Comparison of ENCODE assay signal across 20 cellular contexts in genomic region chr17:61659437-61659836, GRCh38.
DNase-seq lines count a peak whose midpoint lies in the region; FAIRE-seq and TF ChIP-seq lines count a peak whose summit lies in the region.
"Had no signal": no experiment of that assay in that cellular context is flagged by ENCODE, and none has a peak within 500 bp of the region (broad histone marks: within the 10 kb centered on the region; RNA-seq: fewer than 3 reads in every experiment).

No MANE protein-coding gene starts in this region.

- peak overlapping the region; percentile 91 for H2AFZ ChIP-seq in endothelial cell of umbilical vein (ENCODE audit: low read depth, low read length)
- H2AFZ ChIP-seq: GM23248 had no signal

- no peaks in the 10 kb centered on the region for H3K36me3 ChIP-seq in endothelial cell of umbilical vein (ENCODE audit: control insufficient read depth in 2 of 2, extremely low read depth in 1 of 2, insufficient read depth in 2 of 2, low read length in 2 of 2)
- H3K36me3 ChIP-seq: BLaER1 had no signal

- FAIRE-seq in A204.1 (lab: Jason Lieb, UNC) (peak; percentile 3), endothelial cell of umbilical vein (lab: Jason Lieb, UNC) (no peak)
- FAIRE-seq: GM12878, GM19239, H1 had no signal

- peak overlapping the region; percentile 97 for H3K27ac ChIP-seq in endothelial cell of umbilical vein (ENCODE audit: insufficient read depth, low read depth, low read length)
- H3K27ac ChIP-seq: BLaER1, C4-2B, GM23248 had no signal

- H3K9me3 ChIP-seq in endothelial cell of umbilical vein (replicated peaks; ENCODE audit: control insufficient read depth, insufficient read depth, low read length), result no peaks in the 10 kb centered on the region
- H3K9me3 ChIP-seq: BLaER1, Caco-2 had no signal

- POLR2A ChIA-PET in endothelial cell of umbilical vein (lab: Charles Lee), result no interaction called here

- DNase-seq in ELR (ENCODE audit: low read depth) (peak; percentile 15), endothelial cell of umbilical vein (ENCODE audit: low read depth, low spot score) (peak; percentile 72), pulmonary artery endothelial cell (ENCODE audit: low read depth, low spot score) (peak; percentile 30), T-helper 2 cell (no peak), activated T-cell treated with anti-CD3 and anti-CD28 coated beads for 4 hours (no peak)
- DNase-seq: Caco-2; CD4-positive, CD25-positive, alpha-beta regulatory T cell; CD8-positive, alpha-beta T cell; DMS153; DND-41; GDM1; GM23248; H9; HFFc6 had no signal

- H3K4me1 ChIP-seq in endothelial cell of umbilical vein (ENCODE audit: control insufficient read depth, extremely low read depth, insufficient read depth, low read length), result peaks cover 33% of the 10 kb centered on the region
- H3K4me1 ChIP-seq: BLaER1, Caco-2 had no signal

- H3K9me1 ChIP-seq in endothelial cell of umbilical vein (replicated peaks; ENCODE audit: control insufficient read depth, extremely low read depth, insufficient read depth, low read length), result no peaks in the 10 kb centered on the region

- no peaks in the 10 kb centered on the region for H4K20me1 ChIP-seq in endothelial cell of umbilical vein (replicated peaks; ENCODE audit: control insufficient read depth, extremely low read depth, insufficient read depth, low read length)
- H4K20me1 ChIP-seq: BLaER1 had no signal

- TF ChIP-seq CTCF in endothelial cell of umbilical vein (IDR thresholded peaks at IDR 0.05; ENCODE audit: extremely low read depth in 1 of 2, insufficient read depth in 1 of 2, low read depth in 1 of 2, low read length in 2 of 2), result no peak

- intact Hi-C loops in endothelial cell of umbilical vein (cut with micrococcal nuclease), result no loop called here

- BruUV-seq in endothelial cell of umbilical vein (replicated peaks; lab: Mats Ljungman, UMichigan), result no TSS peak

- H3K4me3 ChIP-seq in endothelial cell of umbilical vein (replicated peaks in 1 of 3; ENCODE audit: insufficient read depth in 1 of 3, low read depth in 1 of 3, low read length in 3 of 3), result no peak overlapping the region
- H3K4me3 ChIP-seq: BLaER1, GM12878, GM23248 had no signal

- dilution Hi-C loops in endothelial cell of umbilical vein (cut with MboI; ENCODE audit: extremely low pct_ligation_motif_present, low sequenced_read_pairs), result no loop called here

- CTCF ChIA-PET in endothelial cell of umbilical vein (lab: Charles Lee), result interaction anchor here (1.0 to 1.4 kb wide), 3 partner anchors 10 to 185 kb away, joined by 3 to 4 read pairs (median 3); no protein-coding TSS in a partner anchor

- TF ChIP-seq POLR2A in endothelial cell of umbilical vein (IDR thresholded peaks at IDR 0.05; ENCODE audit: low read depth, low read length), result no peak

- H3K9ac ChIP-seq in endothelial cell of umbilical vein (replicated peaks; ENCODE audit: extremely low read depth, insufficient read depth, low read length), result peak overlapping the region; percentile 73
- H3K9ac ChIP-seq: BLaER1, GM23248 had no signal

- H3K4me2 ChIP-seq in endothelial cell of umbilical vein (ENCODE audit: insufficient read depth, low read length), result peak overlapping the region; percentile 88
- H3K4me2 ChIP-seq: BLaER1 had no signal

- H3K27me3 ChIP-seq in endothelial cell of umbilical vein (ENCODE audit: control insufficient read depth in 2 of 2, insufficient read depth in 2 of 2, low read length in 2 of 2), result no peaks in the 10 kb centered on the region
- H3K27me3 ChIP-seq: BLaER1 had no signal

- no peaks in the 10 kb centered on the region for H3K79me2 ChIP-seq in endothelial cell of umbilical vein (ENCODE audit: control insufficient read depth, insufficient read depth, low read length)

TF ChIP-seq in endothelial cell of umbilical vein, 7 proteins besides CTCF, POLR2A, EP300 and RAD21:
- peak; percentile 85 for TF ChIP-seq JUN (IDR thresholded peaks at IDR 0.05; ENCODE audit: borderline replicate concordance, insufficient read depth, insufficient read length, low read depth)
- TF ChIP-seq FOS (IDR thresholded peaks at IDR 0.05; ENCODE audit: borderline replicate concordance, insufficient read depth, low read length), result peak; percentile 44
- TF ChIP-seq MYC (IDR thresholded peaks at IDR 0.05; ENCODE audit: low read depth, low read length), result no peak
- TF ChIP-seq POLR2AphosphoS5 (IDR thresholded peaks at IDR 0.05; ENCODE audit: insufficient read depth, low read depth, low read length), result no peak
- TF ChIP-seq MAX (IDR thresholded peaks at IDR 0.05; ENCODE audit: insufficient read depth, insufficient read length), result no peak
- TF ChIP-seq EZH2 (IDR thresholded peaks at IDR 0.05; ENCODE audit: borderline replicate concordance, low read depth, low read length, severe bottlenecking), result no peak
- TF ChIP-seq GATA2 (IDR thresholded peaks at IDR 0.05; ENCODE audit: insufficient read depth, insufficient read length, low read depth, low read length), result no peak

Comparison
In these comparisons a context has a peak if more than half of its experiments do, and no peak if none do; other contexts are left out.
1. DNase-seq: peak in ELR (single experiment), endothelial cell of umbilical vein (single experiment) and pulmonary artery endothelial cell (single experiment); none in T-helper 2 cell (0 of 5) and activated T-cell treated with anti-CD3 and anti-CD28 coated beads for 4 hours (single experiment).